ENCODE assay signal across 20 cellular contexts in genomic region chr7:138918176-138918575, GRCh38.
DNase-seq lines count a peak whose midpoint lies in the region; ATAC-seq and TF ChIP-seq lines count a peak whose summit lies in the region.
"Had no signal": no experiment of that assay in that cellular context is flagged by ENCODE, and none has a peak within 500 bp of the region (broad histone marks: within the 10 kb centered on the region; RNA-seq: fewer than 3 reads in every experiment).

No MANE protein-coding gene starts in this region.

- H3K4me1 ChIP-seq in transverse colon, result no peaks in the 10 kb centered on the region
- H3K4me1 ChIP-seq: Caco-2 had no signal

- peak overlapping the region; percentile 30 for H3K27ac ChIP-seq in temporal lobe (ENCODE audit: low read depth, low read length)
- H3K27ac ChIP-seq in transverse colon, result no peak overlapping the region
- H3K27ac ChIP-seq: 22Rv1, BLaER1, C4-2B had no signal

- TF ChIP-seq POLR2A in transverse colon (IDR thresholded peaks at IDR 0.05), result no peak

- H3K36me3 ChIP-seq in transverse colon, result no peaks in the 10 kb centered on the region

- peak; percentile 28 for DNase-seq in activated CD8-positive, alpha-beta memory T cell treated with anti-CD3 and anti-CD28 coated beads for 24 hours
- no peak for DNase-seq in activated CD8-positive, alpha-beta memory T cell treated with anti-CD3 and anti-CD28 coated beads, Interleukin-2, amount 10 ng/mL, durations not matched to agents 7 days and 5 days
- DNase-seq in nephron progenitor cell (no peak), transverse colon (no peak), immature natural killer cell (no peak)
- DNase-seq: Caco-2; CD4-positive, CD25-positive, alpha-beta regulatory T cell; DMS79; EL; GDM1; H9 had no signal

- no peaks in the 10 kb centered on the region for H3K36me3 Mint-ChIP-seq in activated CD8-positive, alpha-beta memory T cell treated with anti-CD3 and anti-CD28 coated beads, Interleukin-2, amount 10 ng/mL, durations not matched to agents 7 days and 5 days
- H3K36me3 Mint-ChIP-seq in nephron progenitor cell (ENCODE audit: low read depth) (peaks cover 62% of the 10 kb centered on the region), immature natural killer cell (no peaks in the 10 kb centered on the region)
- H3K36me3 Mint-ChIP-seq: CD4-positive, CD25-positive, alpha-beta regulatory T cell; CD8-positive, alpha-beta T cell had no signal

- no peak overlapping the region for H3K27ac Mint-ChIP-seq in activated CD8-positive, alpha-beta memory T cell treated with anti-CD3 and anti-CD28 coated beads, Interleukin-2, amount 10 ng/mL, durations not matched to agents 7 days and 5 days
- peak overlapping the region; percentile 94 for H3K27ac Mint-ChIP-seq in nephron progenitor cell
- H3K27ac Mint-ChIP-seq in immature natural killer cell, result no peak overlapping the region
- H3K27ac Mint-ChIP-seq: B cell; CD4-positive, CD25-positive, alpha-beta regulatory T cell; CD8-positive, alpha-beta T cell; GM23338 had no signal

- CTCF ChIA-PET in activated CD8-positive, alpha-beta memory T cell treated with anti-CD3 and anti-CD28 coated beads, Interleukin-2, amount 10 ng/mL, durations not matched to agents 7 days and 5 days (lab: Charles Lee), result no interaction called here

- in situ Hi-C loops in transverse colon (cut with MboI; ENCODE audit: low pct_ligation_motif_present in 1 of 4, low pct_unique_long_range_greater_than_20kb in 1 of 4, low sequenced_read_pairs in 3 of 4), result no loop called here

- no peaks in the 10 kb centered on the region for H3K9me3 Mint-ChIP-seq in activated CD8-positive, alpha-beta memory T cell treated with anti-CD3 and anti-CD28 coated beads, Interleukin-2, amount 10 ng/mL, durations not matched to agents 7 days and 5 days (ENCODE audit: low read depth)
- peaks cover 9% of the 10 kb centered on the region for H3K9me3 Mint-ChIP-seq in nephron progenitor cell
- peaks cover 0 to 2% (median 0%) of the 10 kb centered on the region in 6 donors for H3K9me3 Mint-ChIP-seq in immature natural killer cell
- H3K9me3 Mint-ChIP-seq: CD8-positive, alpha-beta T cell; GM23338; H9 had no signal

- peaks cover 8% of the 10 kb centered on the region for H3K4me1 Mint-ChIP-seq in activated CD8-positive, alpha-beta memory T cell treated with anti-CD3 and anti-CD28 coated beads, Interleukin-2, amount 10 ng/mL, durations not matched to agents 7 days and 5 days
- H3K4me1 Mint-ChIP-seq in nephron progenitor cell (peaks cover 39% of the 10 kb centered on the region), immature natural killer cell (no peaks in the 10 kb centered on the region)
- H3K4me1 Mint-ChIP-seq: B cell had no signal

- H3K4me3 ChIP-seq in transverse colon, result no peak overlapping the region
- H3K4me3 ChIP-seq: BLaER1, GM12878, GM23338 had no signal

- TF ChIP-seq CTCF in nephron progenitor cell (IDR thresholded peaks at IDR 0.05), result no peak
- TF ChIP-seq CTCF in transverse colon (IDR thresholded peaks at IDR 0.05), result no peak

- H3K27me3 Mint-ChIP-seq in activated CD8-positive, alpha-beta memory T cell treated with anti-CD3 and anti-CD28 coated beads, Interleukin-2, amount 10 ng/mL, durations not matched to agents 7 days and 5 days, result peaks cover 18% of the 10 kb centered on the region
- no peaks in the 10 kb centered on the region for H3K27me3 Mint-ChIP-seq in nephron progenitor cell (ENCODE audit: low read depth, poor library complexity)
- peaks cover 2 to 4% (median 4%) of the 10 kb centered on the region in 3 donors for H3K27me3 Mint-ChIP-seq in immature natural killer cell (ENCODE audit: low read depth in 3 of 3)

- H3K9me3 ChIP-seq in transverse colon, result no peaks in the 10 kb centered on the region
- H3K9me3 ChIP-seq: Caco-2 had no signal

- H3K27me3 ChIP-seq in transverse colon, result no peaks in the 10 kb centered on the region
- H3K27me3 ChIP-seq: BLaER1 had no signal

- intact Hi-C loops in transverse colon (cut with DNase I; ENCODE audit: low total_unique reads), result no loop called here

- H3K4me3 Mint-ChIP-seq in activated CD8-positive, alpha-beta memory T cell treated with anti-CD3 and anti-CD28 coated beads, Interleukin-2, amount 10 ng/mL, durations not matched to agents 7 days and 5 days, result no peak overlapping the region
- no peak overlapping the region for H3K4me3 Mint-ChIP-seq in nephron progenitor cell
- no peak overlapping the region for H3K4me3 Mint-ChIP-seq in immature natural killer cell
- H3K4me3 Mint-ChIP-seq: B cell; CD4-positive, CD25-positive, alpha-beta regulatory T cell; CD8-positive, alpha-beta T cell; GM23338; H9 had no signal

- 90 to 96% methylated on average over 9 to 13 of the region's 13 CpGs for WGBS in transverse colon (ENCODE audit: low coverage in 1 of 2), 2 donors

- no peak for TF ChIP-seq EP300 in transverse colon (IDR thresholded peaks at IDR 0.05; ENCODE audit: low read depth)

- ATAC-seq in activated CD8-positive, alpha-beta memory T cell treated with anti-CD3 and anti-CD28 coated beads, Interleukin-2, amount 10 ng/mL, durations not matched to agents 7 days and 5 days, result no peak
- ATAC-seq: CD8-positive, alpha-beta T cell; GM12878; GM23338; HCT116 had no signal
